10 cellular contexts compared by ENCODE assay signal in genomic region chr12:101616027-101616494, GRCh38. TPM values are rescaled to one million over a fixed set of nuclear protein-coding genes. Genes with fewer than 3 reads are reported as not detected.
DNase-seq lines count a peak whose midpoint lies in the region; ATAC-seq and TF ChIP-seq lines count a peak whose summit lies in the region.
"Had no signal": no experiment of that assay in that cellular context is flagged by ENCODE, and none has a peak within 500 bp of the region (broad histone marks: within the 10 kb centered on the region; RNA-seq: fewer than 3 reads in every experiment).

No MANE protein-coding gene starts in this region.

- TF ChIP-seq CTCF in CD8-positive, alpha-beta T cell (IDR thresholded peaks at IDR 0.05): no peak
- TF ChIP-seq CTCF in neutrophil (IDR thresholded peaks at IDR 0.05) (no peak), GM13977 (IDR thresholded peaks at IDR 0.05; ENCODE audit: extremely low read depth, insufficient read depth, missing control alignments) (no peak)

- peaks cover 8% of the 10 kb centered on the region for H3K4me1 Mint-ChIP-seq in CD8-positive, alpha-beta T cell (ENCODE audit: low read depth)

- CTCF ChIA-PET in CD8-positive, alpha-beta T cell (lab: Charles Lee): no interaction called here

- H3K27me3 ChIP-seq in CD8-positive, alpha-beta T cell (ENCODE audit: insufficient read depth, low read length): no peaks in the 10 kb centered on the region
- peaks cover 43% of the 10 kb centered on the region for H3K27me3 ChIP-seq in neutrophil
- H3K27me3 ChIP-seq: neural progenitor cell had no signal

- H3K27ac Mint-ChIP-seq in CD8-positive, alpha-beta T cell: no peak overlapping the region
- H3K27ac Mint-ChIP-seq: neural progenitor cell had no signal

- in situ Hi-C loops in GM13977 (cut with MboI; ENCODE audit: low pct_unique_long_range_greater_than_20kb, low sequenced_read_pairs, unreplicated experiment): no loop called here

- no peak for DNase-seq in CD8-positive, alpha-beta T cell
- DNase-seq in NOMO-1 (lab: John Stamatoyannopoulos, UW; ENCODE audit: unreplicated experiment in 2 of 2) (peak; percentile 63 to 89), HUDEP-2 (lab: John Stamatoyannopoulos, UW; ENCODE audit: unreplicated experiment in 76 of 76) (no peak), GM13977 (ENCODE audit: low spot score) (no peak), NCI-H524 treated with DMSO at 0.1 percent for 48 hours (lab: John Stamatoyannopoulos, UW) (no peak)
- DNase-seq: activated T-cell treated with anti-CD3 and anti-CD28 coated beads for 4 hours had no signal

- H3K4me3 ChIP-seq in CD8-positive, alpha-beta T cell (ENCODE audit: low read depth, low read length): no peak overlapping the region
- H3K4me3 ChIP-seq in neutrophil (ENCODE audit: low read depth in 1 of 2, low read length in 1 of 2): peak overlapping the region in 1 of 2 experiments; percentile 16
- H3K4me3 ChIP-seq: neural progenitor cell had no signal

- no peaks in the 10 kb centered on the region for H3K36me3 ChIP-seq in CD8-positive, alpha-beta T cell (ENCODE audit: insufficient read depth, low read length)
- no peaks in the 10 kb centered on the region for H3K36me3 ChIP-seq in neutrophil
- H3K36me3 ChIP-seq: neural progenitor cell had no signal

- POLR2A ChIA-PET in CD8-positive, alpha-beta T cell (lab: Charles Lee): no interaction called here

- peaks cover 10% of the 10 kb centered on the region for H3K4me1 ChIP-seq in CD8-positive, alpha-beta T cell (ENCODE audit: insufficient read depth, low read length)
- H3K4me1 ChIP-seq in neutrophil (ENCODE audit: control insufficient read depth in 1 of 2, insufficient read depth in 1 of 2, low read depth in 1 of 2, low read length in 1 of 2): peaks cover 4 to 14% of the 10 kb centered on the region in 2 experiments
- H3K4me1 ChIP-seq: neural progenitor cell had no signal

- no peaks in the 10 kb centered on the region for H3K9me3 ChIP-seq in CD8-positive, alpha-beta T cell (ENCODE audit: low read length)
- no peaks in the 10 kb centered on the region for H3K9me3 ChIP-seq in neutrophil

- intact Hi-C loops in CD8-positive, alpha-beta T cell (cut with DNase I, micrococcal nuclease): no loop called here

- peaks cover 2% of the 10 kb centered on the region for H3K27me3 Mint-ChIP-seq in CD8-positive, alpha-beta T cell (ENCODE audit: low read depth)

- H3K27ac ChIP-seq in CD8-positive, alpha-beta T cell (ENCODE audit: low read depth, low read length): no peak overlapping the region
- H3K27ac ChIP-seq in neutrophil: peak overlapping the region; percentile 23
- H3K27ac ChIP-seq: neural progenitor cell had no signal

- peak overlapping the region; percentile 10 for H3K4me3 Mint-ChIP-seq in CD8-positive, alpha-beta T cell
- H3K4me3 Mint-ChIP-seq: neural progenitor cell had no signal

- ATAC-seq in CD8-positive, alpha-beta T cell: no peak
- ATAC-seq in esophagus mucosa (peak; percentile 37), HG02642 (IDR thresholded peaks at IDR 0.05; ENCODE audit: poor library complexity, unreplicated experiment) (no peak)

- H3K36me3 Mint-ChIP-seq in CD8-positive, alpha-beta T cell: no peaks in the 10 kb centered on the region
- H3K36me3 Mint-ChIP-seq: neural progenitor cell had no signal

- no peaks in the 10 kb centered on the region for H3K9me3 Mint-ChIP-seq in CD8-positive, alpha-beta T cell
- H3K9me3 Mint-ChIP-seq: neural progenitor cell had no signal

RNA-seq across cellular contexts. Expression of gene MYBPC1, which starts 21.3 kb away (rescaled TPM):
- total RNA-seq in CD8-positive, alpha-beta T cell: not detected
- 0.40 TPM for total RNA-seq in esophagus mucosa

Comparison
In these comparisons a context has a peak if more than half of its experiments do, and no peak if none do; other contexts are left out.
1. DNase-seq: peak in NOMO-1 (2 of 2); none in CD8-positive, alpha-beta T cell (0 of 7), HUDEP-2 (0 of 76), GM13977 (single experiment) and NCI-H524 treated with DMSO at 0.1 percent for 48 hours (single experiment).